In the genomic region with DNA sequence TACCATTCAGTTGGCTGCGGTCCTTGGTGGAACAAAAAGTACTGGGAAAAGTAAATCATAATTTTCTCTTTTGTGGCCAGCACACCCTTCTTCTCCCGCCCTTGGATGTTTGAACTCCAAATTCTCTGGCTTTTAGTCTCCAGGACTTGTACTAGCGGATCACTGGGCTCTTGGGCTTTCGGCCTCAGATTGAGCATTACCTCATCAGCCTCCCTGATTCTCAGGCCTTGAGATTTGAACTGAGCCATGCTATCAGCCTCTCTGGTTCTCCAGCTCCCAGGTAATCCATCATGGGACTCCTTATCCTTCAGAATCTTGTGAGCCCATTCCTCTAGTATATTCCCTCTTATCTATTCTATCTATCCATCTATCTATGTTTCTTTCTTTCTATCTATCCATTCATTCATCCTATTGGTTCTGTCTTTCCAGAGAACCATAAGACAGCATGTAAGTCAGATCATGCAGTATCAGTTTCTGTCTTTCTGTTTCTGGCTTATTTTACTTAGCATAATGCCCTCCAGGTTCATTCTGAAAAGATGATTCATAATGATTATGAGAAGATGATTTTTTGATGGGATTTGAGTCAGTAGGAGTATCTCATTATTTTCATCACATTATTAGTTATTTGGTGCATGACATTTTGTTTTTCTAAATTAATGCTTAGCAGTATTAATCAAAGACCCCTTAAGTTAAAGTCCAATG, we compare ENCODE assay signal across 29 cellular contexts.
DNase-seq lines count a peak whose midpoint lies in the region; ATAC-seq, FAIRE-seq and TF ChIP-seq lines count a peak whose summit lies in the region.
"Had no signal": no experiment of that assay in that cellular context is flagged by ENCODE, and none has a peak within 500 bp of the region (broad histone marks: within the 10 kb centered on the region; RNA-seq: fewer than 3 reads in every experiment).

No MANE protein-coding gene starts in this region.

- no peaks in the 10 kb centered on the region for H3K9me1 ChIP-seq in keratinocyte (ENCODE audit: control insufficient read depth, extremely low read depth, insufficient read depth, low read length)

- CTCF ChIA-PET in activated naive CD4-positive, alpha-beta T cell treated with anti-CD3 and anti-CD28 coated beads, Interleukin-2, amount 10 ng/mL, durations not matched to agents 7 days and 5 days (lab: Charles Lee), result no interaction called here

- no peak for FAIRE-seq in keratinocyte (lab: Jason Lieb, UNC)
- FAIRE-seq: endometrium, G401.6, small intestine had no signal

- no peak overlapping the region for H3K9ac ChIP-seq in keratinocyte (ENCODE audit: control insufficient read depth, extremely low read depth, insufficient read depth, low read length)

- H3K27me3 Mint-ChIP-seq in activated naive CD4-positive, alpha-beta T cell treated with anti-CD3 and anti-CD28 coated beads, Interleukin-2, amount 10 ng/mL, durations not matched to agents 7 days and 5 days, result no peaks in the 10 kb centered on the region
- H3K27me3 Mint-ChIP-seq: activated CD4-positive, alpha-beta T cell treated with anti-CD3 and anti-CD28 coated beads for 36 hours; dendritic cell treated with granulocyte-macrophage colony-stimulating factor and Interleukin-4, amounts not matched to agents 40 ng/mL and 50 ng/mL, for 4 days had no signal

- no peak overlapping the region for H3K27ac Mint-ChIP-seq in activated naive CD4-positive, alpha-beta T cell treated with anti-CD3 and anti-CD28 coated beads, Interleukin-2, amount 10 ng/mL, durations not matched to agents 7 days and 5 days
- H3K27ac Mint-ChIP-seq: activated CD4-positive, alpha-beta T cell treated with anti-CD3 and anti-CD28 coated beads for 36 hours; dendritic cell treated with granulocyte-macrophage colony-stimulating factor and Interleukin-4, amounts not matched to agents 40 ng/mL and 50 ng/mL, for 4 days; stimulated activated effector memory CD8-positive, alpha-beta T cell treated with anti-CD3 and anti-CD28 coated beads, Interleukin-12 subunit alpha, Interleukin-12 subunit beta, amount 100 ng/mL, for 72 hours had no signal

- H2AFZ ChIP-seq in keratinocyte (ENCODE audit: control insufficient read depth, low read length), result peak overlapping the region; percentile 4
- H2AFZ ChIP-seq: PC-9 had no signal

- H3K4me2 ChIP-seq in keratinocyte (ENCODE audit: control insufficient read depth, extremely low read depth, insufficient read depth, low read depth, low read length), result no peak overlapping the region
- H3K4me2 ChIP-seq: PC-9 had no signal

- peak; percentile 83 for ATAC-seq in GM18858 (IDR thresholded peaks at IDR 0.05; ENCODE audit: unreplicated experiment)
- ATAC-seq in HG02642 (IDR thresholded peaks at IDR 0.05; ENCODE audit: poor library complexity, unreplicated experiment), result peak; percentile 66
- ATAC-seq in HG03558 (IDR thresholded peaks at IDR 0.05; ENCODE audit: extremely low read depth, unreplicated experiment), result peak; percentile 70
- ATAC-seq in GM21737 (IDR thresholded peaks at IDR 0.05; ENCODE audit: unreplicated experiment), result no peak
- ATAC-seq in GM21526 (IDR thresholded peaks at IDR 0.05; ENCODE audit: low FRiP score, unreplicated experiment), result no peak
- ATAC-seq: activated CD4-positive, alpha-beta T cell treated with anti-CD3 and anti-CD28 coated beads for 36 hours; activated T-cell treated with anti-CD3 and anti-CD28 coated beads, Interleukin-2, amount 50 U/mL, for 4 hours; left cardiac atrium; stimulated activated effector memory CD8-positive, alpha-beta T cell treated with anti-CD3 and anti-CD28 coated beads, Interleukin-12 subunit alpha, Interleukin-12 subunit beta, amount 100 ng/mL, for 72 hours had no signal

- no peaks in the 10 kb centered on the region for H3K4me1 ChIP-seq in keratinocyte (ENCODE audit: control insufficient read depth, extremely low read depth, insufficient read depth, low read length)
- H3K4me1 ChIP-seq: suprapubic skin, uterus had no signal

- H3K79me2 ChIP-seq in keratinocyte (ENCODE audit: control insufficient read depth, insufficient read depth, low read length), result no peaks in the 10 kb centered on the region

- no peaks in the 10 kb centered on the region for H3K36me3 Mint-ChIP-seq in activated naive CD4-positive, alpha-beta T cell treated with anti-CD3 and anti-CD28 coated beads, Interleukin-2, amount 10 ng/mL, durations not matched to agents 7 days and 5 days
- H3K36me3 Mint-ChIP-seq: stimulated activated effector memory CD8-positive, alpha-beta T cell treated with anti-CD3 and anti-CD28 coated beads, Interleukin-12 subunit alpha, Interleukin-12 subunit beta, amount 100 ng/mL, for 72 hours had no signal

- no peaks in the 10 kb centered on the region for H3K9me3 Mint-ChIP-seq in activated naive CD4-positive, alpha-beta T cell treated with anti-CD3 and anti-CD28 coated beads, Interleukin-2, amount 10 ng/mL, durations not matched to agents 7 days and 5 days
- H3K9me3 Mint-ChIP-seq: dendritic cell treated with granulocyte-macrophage colony-stimulating factor and Interleukin-4, amounts not matched to agents 40 ng/mL and 50 ng/mL, for 4 days had no signal

- dilution Hi-C loops in keratinocyte (cut with MboI; ENCODE audit: extremely low pct_ligation_motif_present, low sequenced_read_pairs), result no loop called here

- no peak overlapping the region for H3K4me3 Mint-ChIP-seq in activated naive CD4-positive, alpha-beta T cell treated with anti-CD3 and anti-CD28 coated beads, Interleukin-2, amount 10 ng/mL, durations not matched to agents 7 days and 5 days
- H3K4me3 Mint-ChIP-seq: activated CD4-positive, alpha-beta T cell treated with anti-CD3 and anti-CD28 coated beads for 36 hours; activated T-cell treated with anti-CD3 and anti-CD28 coated beads, Interleukin-2, amount 50 U/mL, for 4 hours; dendritic cell treated with granulocyte-macrophage colony-stimulating factor and Interleukin-4, amounts not matched to agents 40 ng/mL and 50 ng/mL, for 4 days; stimulated activated effector memory CD8-positive, alpha-beta T cell treated with anti-CD3 and anti-CD28 coated beads, Interleukin-12 subunit alpha, Interleukin-12 subunit beta, amount 100 ng/mL, for 72 hours had no signal

- TF ChIP-seq CTCF in keratinocyte (optimal IDR thresholded peaks at IDR 0.05 in 1 of 3, IDR thresholded peaks at IDR 0.05 in 1 of 3, conservative IDR thresholded peaks at IDR 0.05 in 1 of 3; ENCODE audit: extremely low read depth in 1 of 3, insufficient read depth in 2 of 3, low read length in 3 of 3), result no peak

- H3K4me1 Mint-ChIP-seq in activated naive CD4-positive, alpha-beta T cell treated with anti-CD3 and anti-CD28 coated beads, Interleukin-2, amount 10 ng/mL, durations not matched to agents 7 days and 5 days, result no peaks in the 10 kb centered on the region
- H3K4me1 Mint-ChIP-seq: activated CD4-positive, alpha-beta T cell treated with anti-CD3 and anti-CD28 coated beads for 36 hours; stimulated activated effector memory CD8-positive, alpha-beta T cell treated with anti-CD3 and anti-CD28 coated beads, Interleukin-12 subunit alpha, Interleukin-12 subunit beta, amount 100 ng/mL, for 72 hours had no signal

- H3K27me3 ChIP-seq in keratinocyte (ENCODE audit: control insufficient read depth, extremely low read depth, insufficient read depth, low read length), result no peaks in the 10 kb centered on the region
- H3K27me3 ChIP-seq: cardiac muscle cell, suprapubic skin, uterus had no signal

- H4K20me1 ChIP-seq in keratinocyte (ENCODE audit: control insufficient read depth, extremely low read depth, insufficient read depth, low read length), result no peaks in the 10 kb centered on the region

- no peak overlapping the region for H3K27ac ChIP-seq in keratinocyte (ENCODE audit: control insufficient read depth, insufficient read depth, low read length)
- H3K27ac ChIP-seq: cardiac muscle cell, PC-9, suprapubic skin, uterus had no signal

- no peak overlapping the region for H3K4me3 ChIP-seq in keratinocyte (ENCODE audit: control insufficient read depth in 2 of 3, extremely low read depth in 1 of 3, insufficient read depth in 2 of 3, low read depth in 1 of 3, low read length in 3 of 3)
- H3K4me3 ChIP-seq: cardiac muscle cell, PC-9, suprapubic skin, uterus had no signal

- no peak for DNase-seq in keratinocyte (ENCODE audit: low read depth, low spot score)
- DNase-seq in activated CD4-positive, alpha-beta T cell treated with anti-CD3 and anti-CD28 coated beads, Interleukin-2, amount 50 U/mL, for 48 hours, result no peak
- DNase-seq in activated naive CD4-positive, alpha-beta T cell treated with anti-CD3 and anti-CD28 coated beads, Interleukin-2, amount 10 ng/mL, durations not matched to agents 7 days and 5 days, result no peak
- DNase-seq: activated CD4-positive, alpha-beta T cell treated with anti-CD3 and anti-CD28 coated beads for 36 hours; activated naive CD4-positive, alpha-beta T cell treated with anti-CD3 and anti-CD28 coated beads, Interleukin-2, amount 50 U/mL, for 16 hours; activated T-cell treated with anti-CD3 and anti-CD28 coated beads, Interleukin-2, amount 50 U/mL, for 4 hours; DMS 273 treated with DMSO at 0.1 percent for 48 hours; head of caudate nucleus; IMR-90; left cardiac atrium; mesenchymal stem cell; NCI-H1105 treated with DMSO at 0.1 percent for 48 hours; NCI-H2081 treated with DMSO at 0.1 percent for 48 hours; nucleus accumbens; PC-9; small intestine; stimulated activated CD4-positive, alpha-beta T cell treated with anti-CD3 and anti-CD28 coated beads, Interleukin-2, amount 100 ng/mL, for 24 hours; uterus had no signal

- no peaks in the 10 kb centered on the region for H3K36me3 ChIP-seq in keratinocyte (ENCODE audit: control insufficient read depth in 2 of 2, extremely low read depth in 1 of 2, insufficient read depth in 2 of 2, low read length in 2 of 2)
- H3K36me3 ChIP-seq: cardiac muscle cell, suprapubic skin, uterus had no signal

- no peaks in the 10 kb centered on the region for H3K9me3 ChIP-seq in keratinocyte (ENCODE audit: control insufficient read depth, low read depth, low read length)
- H3K9me3 ChIP-seq: suprapubic skin, uterus had no signal

Comparison
In these comparisons a context has a peak if more than half of its experiments do, and no peak if none do; other contexts are left out.
1. ATAC-seq: peak in GM18858 (single experiment), HG02642 (single experiment) and HG03558 (single experiment); none in GM21737 (single experiment) and GM21526 (single experiment).